8 cellular contexts compared by ENCODE assay signal in the genomic region with DNA sequence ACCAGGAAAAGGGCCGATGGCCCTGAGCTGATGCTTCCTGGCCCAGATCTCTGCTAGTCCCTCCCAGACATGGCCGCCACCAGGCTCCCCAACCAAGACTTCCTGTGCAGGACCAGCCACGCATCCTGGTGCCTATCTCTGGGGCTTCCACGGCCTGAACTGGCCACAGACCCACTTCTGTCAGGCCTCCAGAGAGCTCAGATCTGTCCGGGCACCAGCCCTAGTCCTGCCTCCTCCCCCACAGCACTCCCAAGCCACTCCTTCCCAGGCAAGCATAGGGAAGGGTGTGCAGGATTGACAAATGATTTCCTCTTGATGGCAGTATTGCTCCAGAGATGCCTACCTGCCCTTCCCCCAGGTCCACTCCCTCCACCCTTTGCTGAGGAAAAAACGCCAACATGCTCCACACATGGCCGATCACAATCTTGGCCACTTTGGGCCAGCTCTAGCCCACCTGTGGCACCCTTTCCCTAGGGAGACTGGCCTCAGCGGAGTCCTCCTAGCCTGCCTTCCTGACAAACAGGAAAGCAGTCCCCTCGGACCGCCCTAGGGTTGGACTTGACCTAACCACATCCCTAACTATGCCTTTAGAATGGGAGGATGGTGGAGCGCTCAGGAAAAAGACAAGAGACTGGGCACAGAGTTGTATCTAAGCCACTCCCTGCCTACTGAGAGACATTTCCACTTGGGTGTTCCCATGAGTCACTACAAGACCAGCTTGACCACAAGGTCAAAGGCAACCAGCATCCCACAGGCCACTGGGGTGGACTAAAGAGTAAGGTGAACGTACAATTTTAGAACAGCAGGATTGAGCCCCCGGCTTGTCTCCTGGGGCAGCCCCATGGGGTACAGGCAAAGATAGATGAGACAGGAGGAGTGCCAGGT.
DNase-seq lines count a peak whose midpoint lies in the region; ATAC-seq and TF ChIP-seq lines count a peak whose summit lies in the region.

No MANE protein-coding gene starts in this region.

- peak overlapping the region in 2 of 6 donors; percentile 69 to 72 for H3K27ac Mint-ChIP-seq in naive B cell
- no peak overlapping the region for H3K27ac Mint-ChIP-seq in activated CD8-positive, alpha-beta T cell treated with anti-CD3 and anti-CD28 coated beads, Interleukin-2, amount 10 ng/mL, durations not matched to agents 7 days and 5 days

- H3K27me3 Mint-ChIP-seq in naive B cell = no peaks in the 10 kb centered on the region
- H3K27me3 Mint-ChIP-seq in activated CD8-positive, alpha-beta T cell treated with anti-CD3 and anti-CD28 coated beads, Interleukin-2, amount 10 ng/mL, durations not matched to agents 7 days and 5 days (ENCODE audit: low read depth) = no peaks in the 10 kb centered on the region

- peak overlapping the region in 6 of 8 donors; percentile 46 to 82 (median 64) for H3K4me3 Mint-ChIP-seq in naive B cell
- H3K4me3 Mint-ChIP-seq in activated CD8-positive, alpha-beta T cell treated with anti-CD3 and anti-CD28 coated beads, Interleukin-2, amount 10 ng/mL, durations not matched to agents 7 days and 5 days = no peak overlapping the region

- peak; percentile 46 for TF ChIP-seq CTCF in 22Rv1 (IDR thresholded peaks at IDR 0.05)

- DNase-seq in NCI-H510A treated with DMSO at 0.1 percent for 48 hours (lab: John Stamatoyannopoulos, UW) = peak; percentile 45
- DNase-seq in naive B cell = peak; percentile 36
- no peak for DNase-seq in stimulated activated CD4-positive, alpha-beta T cell treated with anti-CD3 and anti-CD28 coated beads, Interleukin-12 subunit alpha, Interleukin-12 subunit beta, amount 100 ng/mL, for 4 hours
- DNase-seq in activated CD8-positive, alpha-beta T cell treated with anti-CD3 and anti-CD28 coated beads, Interleukin-2, amount 10 ng/mL, durations not matched to agents 7 days and 5 days = no peak

- CTCF ChIA-PET in activated CD8-positive, alpha-beta T cell treated with anti-CD3 and anti-CD28 coated beads, Interleukin-2, amount 10 ng/mL, durations not matched to agents 7 days and 5 days (lab: Charles Lee) = no interaction called here

- no peaks in the 10 kb centered on the region for H3K36me3 Mint-ChIP-seq in naive B cell
- H3K36me3 Mint-ChIP-seq in activated CD8-positive, alpha-beta T cell treated with anti-CD3 and anti-CD28 coated beads, Interleukin-2, amount 10 ng/mL, durations not matched to agents 7 days and 5 days (ENCODE audit: low read depth) = no peaks in the 10 kb centered on the region

- H3K27ac ChIP-seq in 22Rv1 = peak overlapping the region; percentile 78
- H3K27ac ChIP-seq in cingulate gyrus (ENCODE audit: low read depth, low read length) = peak overlapping the region; percentile 99

- H3K9me3 Mint-ChIP-seq in naive B cell = peaks cover 0 to 14% (median 5%) of the 10 kb centered on the region in 7 donors
- H3K9me3 Mint-ChIP-seq in activated CD8-positive, alpha-beta T cell treated with anti-CD3 and anti-CD28 coated beads, Interleukin-2, amount 10 ng/mL, durations not matched to agents 7 days and 5 days (ENCODE audit: insufficient read depth) = no peaks in the 10 kb centered on the region

- peaks cover 0 to 16% (median 13%) of the 10 kb centered on the region in 3 donors for H3K4me1 Mint-ChIP-seq in naive B cell
- H3K4me1 Mint-ChIP-seq in activated CD8-positive, alpha-beta T cell treated with anti-CD3 and anti-CD28 coated beads, Interleukin-2, amount 10 ng/mL, durations not matched to agents 7 days and 5 days (ENCODE audit: low read depth) = no peaks in the 10 kb centered on the region

- ATAC-seq in GM18520 (IDR thresholded peaks at IDR 0.05; ENCODE audit: unreplicated experiment) = peak; percentile 47
- peak; percentile 85 for ATAC-seq in HG03097 (IDR thresholded peaks at IDR 0.05; ENCODE audit: low FRiP score, unreplicated experiment)
- ATAC-seq in naive B cell (ENCODE audit: low read depth in 2 of 2) = peak in 1 of 2 donors; percentile 48
- ATAC-seq in activated CD8-positive, alpha-beta T cell treated with anti-CD3 and anti-CD28 coated beads, Interleukin-2, amount 10 ng/mL, durations not matched to agents 7 days and 5 days = no peak

- POLR2A ChIA-PET in activated CD8-positive, alpha-beta T cell treated with anti-CD3 and anti-CD28 coated beads, Interleukin-2, amount 10 ng/mL, durations not matched to agents 7 days and 5 days (lab: Charles Lee) = no interaction called here

Comparison
In these comparisons a context has a peak if more than half of its experiments do, and no peak if none do; other contexts are left out.
1. DNase-seq: peak in NCI-H510A treated with DMSO at 0.1 percent for 48 hours (single experiment) and naive B cell (single experiment); none in stimulated activated CD4-positive, alpha-beta T cell treated with anti-CD3 and anti-CD28 coated beads, Interleukin-12 subunit alpha, Interleukin-12 subunit beta, amount 100 ng/mL, for 4 hours (single experiment) and activated CD8-positive, alpha-beta T cell treated with anti-CD3 and anti-CD28 coated beads, Interleukin-2, amount 10 ng/mL, durations not matched to agents 7 days and 5 days (single experiment).